ENCODE assay signal across 1 cellular context in the genomic region with DNA sequence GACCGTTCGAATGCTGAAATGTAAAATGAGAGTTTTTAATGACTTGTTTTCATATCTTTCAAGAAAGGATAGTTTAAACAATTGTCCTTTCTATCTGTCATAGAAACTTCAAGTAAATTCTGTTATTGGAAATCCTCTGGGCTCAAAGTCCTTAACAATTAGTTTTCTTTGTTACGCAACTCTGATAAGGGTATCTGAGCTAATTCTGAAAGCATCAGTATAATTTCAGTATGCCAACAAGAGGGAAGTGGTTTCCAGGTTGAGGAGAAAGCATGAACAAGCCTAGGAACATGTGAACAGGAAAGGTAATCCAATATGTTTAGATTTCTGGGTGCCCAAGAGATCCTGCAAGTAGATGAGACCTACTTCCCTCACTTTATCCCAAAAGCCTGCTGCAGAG.
TF ChIP-seq lines count a peak whose summit lies in the region.

No MANE protein-coding gene starts in this region.

TF ChIP-seq in HepG2, 621 proteins besides CTCF, POLR2A, EP300 and RAD21:
- TF ChIP-seq ZNF614 (CRISPR knock-in tag; IDR thresholded peaks at IDR 0.05; ENCODE audit: borderline replicate concordance) (peak; percentile 94), CEBPB (IDR thresholded peaks at IDR 0.05; ENCODE audit: borderline replicate concordance, low read depth, low read length) (peak; percentile 80), LCORL (IDR thresholded peaks at IDR 0.05) (no peak), LCORL (CRISPR knock-in tag; IDR thresholded peaks at IDR 0.05) (no peak), ZNF550 (CRISPR knock-in tag; IDR thresholded peaks at IDR 0.05; ENCODE audit: borderline replicate concordance) (no peak), CEBPG (CRISPR knock-in tag; IDR thresholded peaks at IDR 0.05) (peak; percentile 60), HNF4A (CRISPR knock-in tag; IDR thresholded peaks at IDR 0.05) (peak; percentile 58)
- TF ChIP-seq, protein P1, sequence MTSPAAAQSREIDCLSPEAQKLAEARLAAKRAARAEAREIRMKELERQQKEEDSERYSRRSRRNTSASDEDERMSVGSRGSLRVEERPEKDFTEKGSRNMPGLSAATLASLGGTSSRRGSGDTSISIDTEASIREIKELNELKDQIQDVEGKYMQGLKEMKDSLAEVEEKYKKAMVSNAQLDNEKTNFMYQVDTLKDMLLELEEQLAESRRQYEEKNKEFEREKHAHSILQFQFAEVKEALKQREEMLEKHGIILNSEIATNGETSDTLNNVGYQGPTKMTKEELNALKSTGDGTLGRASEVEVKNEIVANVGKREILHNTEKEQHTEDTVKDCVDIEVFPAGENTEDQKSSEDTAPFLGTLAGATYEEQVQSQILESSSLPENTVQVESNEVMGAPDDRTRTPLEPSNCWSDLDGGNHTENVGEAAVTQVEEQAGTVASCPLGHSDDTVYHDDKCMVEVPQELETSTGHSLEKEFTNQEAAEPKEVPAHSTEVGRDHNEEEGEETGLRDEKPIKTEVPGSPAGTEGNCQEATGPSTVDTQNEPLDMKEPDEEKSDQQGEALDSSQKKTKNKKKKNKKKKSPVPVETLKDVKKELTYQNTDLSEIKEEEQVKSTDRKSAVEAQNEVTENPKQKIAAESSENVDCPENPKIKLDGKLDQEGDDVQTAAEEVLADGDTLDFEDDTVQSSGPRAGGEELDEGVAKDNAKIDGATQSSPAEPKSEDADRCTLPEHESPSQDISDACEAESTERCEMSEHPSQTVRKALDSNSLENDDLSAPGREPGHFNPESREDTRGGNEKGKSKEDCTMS (CRISPR knock-in tag; conservative IDR thresholded peaks at IDR 0.05), result no peak
